ENCODE assay signal across 8 cellular contexts in the genomic region with DNA sequence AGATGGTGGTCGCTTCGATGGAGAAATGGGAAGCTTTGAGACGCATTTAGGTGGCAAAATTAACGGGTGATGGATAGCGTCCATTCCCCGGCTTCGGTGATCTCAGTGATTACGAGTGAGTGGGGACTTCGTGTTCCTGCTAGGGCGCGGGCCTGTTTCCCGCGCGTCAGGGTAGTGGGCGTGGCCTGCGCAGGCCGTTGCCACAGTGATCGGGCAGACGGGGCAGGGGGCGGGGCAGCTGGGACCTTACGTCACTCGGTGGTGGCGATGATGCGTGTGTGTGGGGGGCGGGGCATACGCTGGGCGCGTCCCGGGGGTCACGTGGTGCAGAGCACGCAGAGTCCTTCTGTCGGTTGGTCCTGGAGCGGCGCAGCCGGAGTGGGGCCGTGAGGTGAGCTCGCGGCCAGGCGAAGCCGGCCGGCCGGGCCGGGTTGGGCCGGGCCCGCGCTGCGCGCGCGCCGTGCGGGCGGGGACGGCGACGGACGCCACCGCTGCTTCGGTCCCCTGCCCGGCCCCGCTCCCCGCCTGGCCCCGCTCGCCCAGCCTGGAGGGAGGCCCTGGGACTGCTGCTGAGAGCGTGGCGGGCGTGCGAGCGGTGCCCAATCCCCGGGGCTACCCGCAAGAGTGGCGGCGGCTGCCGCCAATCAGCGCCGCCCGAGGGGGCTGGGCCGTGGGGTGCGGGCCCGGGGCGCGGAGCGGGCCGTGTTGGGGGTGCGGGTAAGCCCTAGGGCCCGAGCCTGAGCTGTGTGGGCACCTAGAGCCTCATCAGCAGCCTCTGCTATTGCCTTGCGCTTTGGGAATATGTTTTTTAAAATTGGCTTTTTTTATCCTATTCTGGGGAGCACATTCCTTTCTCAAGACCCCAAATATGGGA. TPM values are rescaled to one million over a fixed set of nuclear protein-coding genes. Genes with fewer than 3 reads are reported as not detected.
A peak's percentile ranks its signal among the peaks of the same experiment; 100 is the strongest.
DNase-seq lines count a peak whose midpoint lies in the region; FAIRE-seq and TF ChIP-seq lines count a peak whose summit lies in the region.

A gene (plus strand): TSS at position 327 of the 874 bp plus-strand sequence. CDS start 29,508 bp downstream, outside the sequence.

- CTCF ChIA-PET in activated naive CD4-positive, alpha-beta T cell treated with anti-CD3 and anti-CD28 coated beads for 36 hours (lab: Charles Lee): interaction anchor here (1.1 to 2.5 kb wide), 3 partner anchors 27 to 182 kb away, joined by 3 to 16 read pairs (median 3); a partner anchor contains a TSS

- H3K27ac Mint-ChIP-seq in HFFc6: peak within 1 kb of the TSS; percentile 95
- H3K27ac Mint-ChIP-seq in activated naive CD4-positive, alpha-beta T cell treated with anti-CD3 and anti-CD28 coated beads for 36 hours: peak within 1 kb of the TSS; percentile 82

- H3K4me3 ChIP-seq in NB4 (ENCODE audit: low read depth, low read length) (peak within 1 kb of the TSS; percentile 92), neutrophil (ENCODE audit: low read depth in 1 of 2, low read length in 1 of 2) (peak within 1 kb of the TSS; percentile 77 to 88)

- H3K4me3 Mint-ChIP-seq in HFFc6: peak within 1 kb of the TSS; percentile 98
- peak within 1 kb of the TSS; percentile 80 for H3K4me3 Mint-ChIP-seq in activated naive CD4-positive, alpha-beta T cell treated with anti-CD3 and anti-CD28 coated beads for 36 hours

- peak; percentile 89 for TF ChIP-seq POLR2A in NB4 (IDR thresholded peaks at IDR 0.05; ENCODE audit: extremely low read depth, insufficient read length)

- no peak for FAIRE-seq in frontal cortex (lab: Jason Lieb, UNC)

- H3K9me3 Mint-ChIP-seq in HFFc6: peaks cover 8% of the 10 kb centered on the region; the same call in 1 of the 2 replicates
- H3K9me3 Mint-ChIP-seq in activated naive CD4-positive, alpha-beta T cell treated with anti-CD3 and anti-CD28 coated beads for 36 hours: peaks cover 6% of the 10 kb centered on the region

- no peak for TF ChIP-seq CTCF in HFFc6 (IDR thresholded peaks at IDR 0.05)
- TF ChIP-seq CTCF in NB4 (IDR thresholded peaks at IDR 0.05; ENCODE audit: low read depth, low read length): no peak
- peak; percentile 59 for TF ChIP-seq CTCF in neutrophil (IDR thresholded peaks at IDR 0.05)
- TF ChIP-seq CTCF in subcutaneous adipose tissue (IDR thresholded peaks at IDR 0.05; ENCODE audit: low read depth): no peak

- H3K36me3 Mint-ChIP-seq in HFFc6 (ENCODE audit: low read depth): peaks cover 22% of the 10 kb centered on the region
- H3K36me3 Mint-ChIP-seq in activated naive CD4-positive, alpha-beta T cell treated with anti-CD3 and anti-CD28 coated beads for 36 hours (ENCODE audit: low read depth): peaks cover 10% of the 10 kb centered on the region

- peak within 1 kb of the TSS; percentile 98 for H3K27ac ChIP-seq in neutrophil

- DNase-seq in GM04504 (ENCODE audit: low read depth) (peak; percentile 91), HFFc6 (peak; percentile 95), NB4 (ENCODE audit: low read depth) (peak; percentile 97), SK-N-DZ (ENCODE audit: low spot score) (peak; percentile 96), frontal cortex (ENCODE audit: low spot score in 2 of 2) (peak; percentile 91 to 94)
- peak; percentile 100 for DNase-seq in activated naive CD4-positive, alpha-beta T cell treated with anti-CD3 and anti-CD28 coated beads for 36 hours

- peaks cover 68 to 71% of the 10 kb centered on the region in 2 experiments for H3K4me1 ChIP-seq in neutrophil (ENCODE audit: control insufficient read depth in 1 of 2, insufficient read depth in 1 of 2, low read depth in 1 of 2, low read length in 1 of 2)

- H3K27me3 ChIP-seq in neutrophil: no peaks in the 10 kb centered on the region

- H3K27me3 Mint-ChIP-seq in HFFc6 (ENCODE audit: insufficient read depth): peaks cover 6% of the 10 kb centered on the region
- no peaks in the 10 kb centered on the region for H3K27me3 Mint-ChIP-seq in activated naive CD4-positive, alpha-beta T cell treated with anti-CD3 and anti-CD28 coated beads for 36 hours (ENCODE audit: low read depth)

- intact Hi-C loops in activated naive CD4-positive, alpha-beta T cell treated with anti-CD3 and anti-CD28 coated beads for 36 hours (cut with micrococcal nuclease): loop anchor here (1.0 to 5.0 kb wide), 5 partner anchors 30 to 230 kb away; a partner anchor contains a TSS

- H3K4me1 Mint-ChIP-seq in HFFc6 (ENCODE audit: low read depth): peaks cover 57% of the 10 kb centered on the region
- peaks cover 74% of the 10 kb centered on the region for H3K4me1 Mint-ChIP-seq in activated naive CD4-positive, alpha-beta T cell treated with anti-CD3 and anti-CD28 coated beads for 36 hours (ENCODE audit: low read depth)

- H3K9me3 ChIP-seq in neutrophil: no peaks in the 10 kb centered on the region

- H3K36me3 ChIP-seq in neutrophil: no peaks in the 10 kb centered on the region

RNA-seq across cellular contexts. Expression of the gene that starts here (rescaled TPM):
- total RNA-seq in HFFc6 (2021; fragmentation: NEBNext Ultra II Directional; extraction: Animal tissue kit (Norgen Biotek cat#: 25700)): 10 to 100 TPM; 31.5 to 40.9 (median 36.2) TPM
- polyA plus RNA-seq in SK-N-DZ (2014; cell fraction: cytosol; rRNA removed): 35.2 and 44.3 TPM in 2 replicates
- 37.9 and 84.0 TPM in 2 replicates for polyA plus RNA-seq in SK-N-DZ (2014; cell fraction: nucleus; rRNA removed)
- total RNA-seq in activated naive CD4-positive, alpha-beta T cell treated with anti-CD3 and anti-CD28 coated beads for 36 hours: 10 to 100 TPM; 39.8 to 46.0 TPM
- 53.8 TPM for total RNA-seq in frontal cortex
- 10 to 100 TPM; 35.5 to 61.6 (median 44.5) TPM for total RNA-seq in subcutaneous adipose tissue

Comparison
In these comparisons a context has a peak if more than half of its experiments do, and no peak if none do; other contexts are left out.
1. Peak in every context shown above with its lines: DNase-seq, H3K4me3 ChIP-seq and H3K27ac ChIP-seq.